1 cellular context compared by ENCODE assay signal in the genomic region with DNA sequence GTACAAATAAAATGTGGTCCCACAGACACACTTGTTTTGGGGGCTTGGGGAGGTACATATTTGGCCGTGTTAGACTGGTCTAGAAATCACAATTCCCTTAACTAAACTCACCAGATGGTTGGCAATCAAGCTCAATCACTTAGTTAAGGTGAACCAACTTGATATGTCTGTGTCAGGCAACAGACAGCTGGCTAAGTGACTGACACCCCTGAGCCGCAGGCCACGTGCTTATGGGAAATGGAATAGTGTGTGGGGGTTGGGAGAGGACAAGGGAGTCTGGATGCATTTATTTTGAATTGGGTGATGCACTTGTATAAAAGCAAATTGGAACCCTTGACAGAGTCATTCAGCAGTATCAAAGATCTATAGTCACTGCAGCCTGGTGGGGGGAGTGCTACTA.
TF ChIP-seq lines count a peak whose summit lies in the region.

No MANE protein-coding gene starts in this region.

TF ChIP-seq in GM23338, 12 proteins besides CTCF, POLR2A, EP300 and RAD21 (continued from another document):
- TF ChIP-seq, protein P1, sequence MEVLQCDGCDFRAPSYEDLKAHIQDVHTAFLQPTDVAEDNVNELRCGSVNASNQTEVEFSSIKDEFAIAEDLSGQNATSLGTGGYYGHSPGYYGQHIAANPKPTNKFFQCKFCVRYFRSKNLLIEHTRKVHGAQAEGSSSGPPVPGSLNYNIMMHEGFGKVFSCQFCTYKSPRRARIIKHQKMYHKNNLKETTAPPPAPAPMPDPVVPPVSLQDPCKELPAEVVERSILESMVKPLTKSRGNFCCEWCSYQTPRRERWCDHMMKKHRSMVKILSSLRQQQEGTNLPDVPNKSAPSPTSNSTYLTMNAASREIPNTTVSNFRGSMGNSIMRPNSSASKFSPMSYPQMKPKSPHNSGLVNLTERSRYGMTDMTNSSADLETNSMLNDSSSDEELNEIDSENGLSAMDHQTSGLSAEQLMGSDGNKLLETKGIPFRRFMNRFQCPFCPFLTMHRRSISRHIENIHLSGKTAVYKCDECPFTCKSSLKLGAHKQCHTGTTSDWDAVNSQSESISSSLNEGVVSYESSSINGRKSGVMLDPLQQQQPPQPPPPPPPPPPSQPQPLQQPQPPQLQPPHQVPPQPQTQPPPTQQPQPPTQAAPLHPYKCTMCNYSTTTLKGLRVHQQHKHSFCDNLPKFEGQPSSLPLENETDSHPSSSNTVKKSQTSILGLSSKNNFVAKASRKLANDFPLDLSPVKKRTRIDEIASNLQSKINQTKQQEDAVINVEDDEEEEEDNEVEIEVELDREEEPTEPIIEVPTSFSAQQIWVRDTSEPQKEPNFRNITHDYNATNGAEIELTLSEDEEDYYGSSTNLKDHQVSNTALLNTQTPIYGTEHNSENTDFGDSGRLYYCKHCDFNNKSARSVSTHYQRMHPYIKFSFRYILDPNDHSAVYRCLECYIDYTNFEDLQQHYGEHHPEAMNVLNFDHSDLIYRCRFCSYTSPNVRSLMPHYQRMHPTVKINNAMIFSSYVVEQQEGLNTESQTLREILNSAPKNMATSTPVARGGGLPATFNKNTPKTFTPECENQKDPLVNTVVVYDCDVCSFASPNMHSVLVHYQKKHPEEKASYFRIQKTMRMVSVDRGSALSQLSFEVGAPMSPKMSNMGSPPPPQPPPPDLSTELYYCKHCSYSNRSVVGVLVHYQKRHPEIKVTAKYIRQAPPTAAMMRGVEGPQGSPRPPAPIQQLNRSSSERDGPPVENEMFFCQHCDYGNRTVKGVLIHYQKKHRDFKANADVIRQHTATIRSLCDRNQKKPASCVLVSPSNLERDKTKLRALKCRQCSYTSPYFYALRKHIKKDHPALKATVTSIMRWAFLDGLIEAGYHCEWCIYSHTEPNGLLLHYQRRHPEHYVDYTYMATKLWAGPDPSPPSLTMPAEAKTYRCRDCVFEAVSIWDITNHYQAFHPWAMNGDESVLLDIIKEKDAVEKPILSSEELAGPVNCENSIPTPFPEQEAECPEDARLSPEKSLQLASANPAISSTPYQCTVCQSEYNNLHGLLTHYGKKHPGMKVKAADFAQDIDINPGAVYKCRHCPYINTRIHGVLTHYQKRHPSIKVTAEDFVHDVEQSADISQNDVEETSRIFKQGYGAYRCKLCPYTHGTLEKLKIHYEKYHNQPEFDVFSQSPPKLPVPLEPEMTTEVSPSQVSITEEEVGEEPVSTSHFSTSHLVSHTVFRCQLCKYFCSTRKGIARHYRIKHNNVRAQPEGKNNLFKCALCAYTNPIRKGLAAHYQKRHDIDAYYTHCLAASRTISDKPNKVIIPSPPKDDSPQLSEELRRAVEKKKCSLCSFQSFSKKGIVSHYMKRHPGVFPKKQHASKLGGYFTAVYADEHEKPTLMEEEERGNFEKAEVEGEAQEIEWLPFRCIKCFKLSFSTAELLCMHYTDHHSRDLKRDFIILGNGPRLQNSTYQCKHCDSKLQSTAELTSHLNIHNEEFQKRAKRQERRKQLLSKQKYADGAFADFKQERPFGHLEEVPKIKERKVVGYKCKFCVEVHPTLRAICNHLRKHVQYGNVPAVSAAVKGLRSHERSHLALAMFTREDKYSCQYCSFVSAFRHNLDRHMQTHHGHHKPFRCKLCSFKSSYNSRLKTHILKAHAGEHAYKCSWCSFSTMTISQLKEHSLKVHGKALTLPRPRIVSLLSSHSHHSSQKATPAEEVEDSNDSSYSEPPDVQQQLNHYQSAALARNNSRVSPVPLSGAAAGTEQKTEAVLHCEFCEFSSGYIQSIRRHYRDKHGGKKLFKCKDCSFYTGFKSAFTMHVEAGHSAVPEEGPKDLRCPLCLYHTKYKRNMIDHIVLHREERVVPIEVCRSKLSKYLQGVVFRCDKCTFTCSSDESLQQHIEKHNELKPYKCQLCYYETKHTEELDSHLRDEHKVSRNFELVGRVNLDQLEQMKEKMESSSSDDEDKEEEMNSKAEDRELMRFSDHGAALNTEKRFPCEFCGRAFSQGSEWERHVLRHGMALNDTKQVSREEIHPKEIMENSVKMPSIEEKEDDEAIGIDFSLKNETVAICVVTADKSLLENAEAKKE (CRISPR knock-in tag; IDR thresholded peaks at IDR 0.05) = no peak
